ENCODE assay signal across 1 cellular context in genomic region chr16:31073073-31073822, GRCh38.
TF ChIP-seq lines count a peak whose summit lies in the region.

No MANE protein-coding gene starts in this region.

TF ChIP-seq in K562, 482 proteins besides CTCF, POLR2A, EP300 and RAD21 (continued from another document):
- TF ChIP-seq, protein P1, sequence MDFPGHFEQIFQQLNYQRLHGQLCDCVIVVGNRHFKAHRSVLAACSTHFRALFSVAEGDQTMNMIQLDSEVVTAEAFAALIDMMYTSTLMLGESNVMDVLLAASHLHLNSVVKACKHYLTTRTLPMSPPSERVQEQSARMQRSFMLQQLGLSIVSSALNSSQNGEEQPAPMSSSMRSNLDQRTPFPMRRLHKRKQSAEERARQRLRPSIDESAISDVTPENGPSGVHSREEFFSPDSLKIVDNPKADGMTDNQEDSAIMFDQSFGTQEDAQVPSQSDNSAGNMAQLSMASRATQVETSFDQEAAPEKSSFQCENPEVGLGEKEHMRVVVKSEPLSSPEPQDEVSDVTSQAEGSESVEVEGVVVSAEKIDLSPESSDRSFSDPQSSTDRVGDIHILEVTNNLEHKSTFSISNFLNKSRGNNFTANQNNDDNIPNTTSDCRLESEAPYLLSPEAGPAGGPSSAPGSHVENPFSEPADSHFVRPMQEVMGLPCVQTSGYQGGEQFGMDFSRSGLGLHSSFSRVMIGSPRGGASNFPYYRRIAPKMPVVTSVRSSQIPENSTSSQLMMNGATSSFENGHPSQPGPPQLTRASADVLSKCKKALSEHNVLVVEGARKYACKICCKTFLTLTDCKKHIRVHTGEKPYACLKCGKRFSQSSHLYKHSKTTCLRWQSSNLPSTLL (IDR thresholded peaks at IDR 0.05), result no peak
- no peak for TF ChIP-seq HES1 (IDR thresholded peaks at IDR 0.05; ENCODE audit: low read depth)
- peak; percentile 99 for TF ChIP-seq TOE1 (IDR thresholded peaks at IDR 0.05; ENCODE audit: borderline replicate concordance)
- TF ChIP-seq TOE1 (CRISPR knock-in tag; IDR thresholded peaks at IDR 0.05; ENCODE audit: borderline replicate concordance, low read depth), result 0 out of 2 replicates have a peak, but pooled peaks have one; percentile 55
- peak; percentile 99 for TF ChIP-seq ZNF24 (IDR thresholded peaks at IDR 0.05)
- no peak for TF ChIP-seq ARHGAP35 (IDR thresholded peaks at IDR 0.05; ENCODE audit: partially characterized antibody)
- 0 out of 2 replicates have a peak, but pooled peaks have one; percentile 39 for TF ChIP-seq PTBP1 (IDR thresholded peaks at IDR 0.05; ENCODE audit: low read depth, low read length)
- TF ChIP-seq, protein P2, sequence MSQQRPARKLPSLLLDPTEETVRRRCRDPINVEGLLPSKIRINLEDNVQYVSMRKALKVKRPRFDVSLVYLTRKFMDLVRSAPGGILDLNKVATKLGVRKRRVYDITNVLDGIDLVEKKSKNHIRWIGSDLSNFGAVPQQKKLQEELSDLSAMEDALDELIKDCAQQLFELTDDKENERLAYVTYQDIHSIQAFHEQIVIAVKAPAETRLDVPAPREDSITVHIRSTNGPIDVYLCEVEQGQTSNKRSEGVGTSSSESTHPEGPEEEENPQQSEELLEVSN (IDR thresholded peaks at IDR 0.05; ENCODE audit: borderline replicate concordance in 1 of 2, extremely low read depth in 1 of 2, insufficient read depth in 1 of 2, insufficient read length in 1 of 2, low read depth in 1 of 2, low read length in 1 of 2, poor library complexity in 1 of 2, severe bottlenecking in 1 of 2), result peak in 1 of 2 experiments; percentile 21
- peak; percentile 56; the same call in 1 of the 2 replicates for TF ChIP-seq L3MBTL2 (IDR thresholded peaks at IDR 0.05)
- TF ChIP-seq BHLHE40 (IDR thresholded peaks at IDR 0.05; ENCODE audit: low read length), result peak; percentile 11; the same call in 1 of the 2 replicates
- 0 out of 2 replicates have a peak, but pooled peaks have one; percentile 25 for TF ChIP-seq LARP7 (IDR thresholded peaks at IDR 0.05)
- peak; percentile 65; the same call in 1 of the 2 replicates for TF ChIP-seq RNF2 (IDR thresholded peaks at IDR 0.05)
- TF ChIP-seq ZNF282 (CRISPR knock-in tag; IDR thresholded peaks at IDR 0.05), result 0 out of 2 replicates have a peak, but pooled peaks have one; percentile 52
- no peak for TF ChIP-seq HDAC3 (IDR thresholded peaks at IDR 0.05; ENCODE audit: borderline replicate concordance, partially characterized antibody)
- TF ChIP-seq, protein P3, sequence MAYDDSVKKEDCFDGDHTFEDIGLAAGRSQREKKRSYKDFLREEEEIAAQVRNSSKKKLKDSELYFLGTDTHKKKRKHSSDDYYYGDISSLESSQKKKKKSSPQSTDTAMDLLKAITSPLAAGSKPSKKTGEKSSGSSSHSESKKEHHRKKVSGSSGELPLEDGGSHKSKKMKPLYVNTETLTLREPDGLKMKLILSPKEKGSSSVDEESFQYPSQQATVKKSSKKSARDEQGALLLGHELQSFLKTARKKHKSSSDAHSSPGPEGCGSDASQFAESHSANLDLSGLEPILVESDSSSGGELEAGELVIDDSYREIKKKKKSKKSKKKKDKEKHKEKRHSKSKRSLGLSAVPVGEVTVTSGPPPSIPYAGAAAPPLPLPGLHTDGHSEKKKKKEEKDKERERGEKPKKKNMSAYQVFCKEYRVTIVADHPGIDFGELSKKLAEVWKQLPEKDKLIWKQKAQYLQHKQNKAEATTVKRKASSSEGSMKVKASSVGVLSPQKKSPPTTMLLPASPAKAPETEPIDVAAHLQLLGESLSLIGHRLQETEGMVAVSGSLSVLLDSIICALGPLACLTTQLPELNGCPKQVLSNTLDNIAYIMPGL (CRISPR knock-in tag; IDR thresholded peaks at IDR 0.05), result peak; percentile 60; the same call in 1 of the 2 replicates
- TF ChIP-seq NBN (IDR thresholded peaks at IDR 0.05; ENCODE audit: low read depth), result 0 out of 2 replicates have a peak, but pooled peaks have one; percentile 42
- TF ChIP-seq FOSL1 (tag; conservative IDR thresholded peaks at IDR 0.05), result peak; percentile 35; the same call in 1 of the 2 replicates
- peak; percentile 99 for TF ChIP-seq RBM25 (IDR thresholded peaks at IDR 0.05; ENCODE audit: low read depth, low read length, severe bottlenecking)
- TF ChIP-seq ZNF121 (CRISPR knock-in tag; conservative IDR thresholded peaks at IDR 0.05), result peak; percentile 100
- TF ChIP-seq XRCC5 (IDR thresholded peaks at IDR 0.05; ENCODE audit: low read depth, low read length), result peak; percentile 42
TF ChIP-seq in K562: peak in this region for 133.
